ENCODE assay signal across 21 cellular contexts in the genomic region with DNA sequence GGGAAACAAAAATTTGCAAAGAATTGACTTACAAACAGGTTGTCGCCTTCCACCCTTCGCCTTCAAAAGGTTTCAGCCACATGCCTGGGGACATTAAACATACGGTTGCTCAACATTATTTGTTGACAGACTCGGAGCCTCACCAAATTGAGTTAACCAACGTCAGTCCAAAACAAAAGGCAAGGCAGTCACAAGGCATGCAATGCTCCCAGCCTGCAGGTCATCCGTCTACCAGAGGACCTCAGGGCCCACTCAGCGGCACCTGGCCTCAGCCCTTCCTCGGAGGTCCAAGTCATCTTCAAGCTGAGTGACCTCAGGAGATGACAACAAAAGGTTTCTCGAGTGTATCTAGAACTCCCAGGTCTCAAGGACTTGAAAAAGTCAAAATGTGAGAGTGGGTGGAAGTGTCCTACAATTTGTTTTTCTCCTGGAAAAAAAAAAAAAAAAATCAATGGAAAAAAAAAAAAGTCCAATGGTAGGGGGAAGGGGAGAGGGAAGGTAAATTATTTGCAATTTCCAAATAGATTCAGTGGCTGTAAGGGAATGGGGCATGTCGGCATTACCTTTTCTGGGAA.
"Had no signal": no experiment of that assay in that cellular context is flagged by ENCODE, and none has a peak within 500 bp of the region (broad histone marks: within the 10 kb centered on the region; RNA-seq: fewer than 3 reads in every experiment).

No MANE protein-coding gene starts in this region.

- H3K27me3 Mint-ChIP-seq: activated CD4-positive, alpha-beta T cell treated with anti-CD3 and anti-CD28 coated beads for 36 hours; activated naive CD8-positive, alpha-beta T cell treated with anti-CD3 and anti-CD28 coated beads, Interleukin-2, amount 10 ng/mL, durations not matched to agents 7 days and 5 days; memory B cell; naive B cell; stimulated activated memory B cell treated with anti-CD40 and anti-IgM and Interleukin-4, amounts not matched to agents 10 μg/mL and 1 μg/mL and 100 μg/mL, for 72 hours had no signal

- H3K4me1 Mint-ChIP-seq: activated CD4-positive, alpha-beta T cell treated with anti-CD3 and anti-CD28 coated beads for 36 hours had no signal

- H3K36me3 ChIP-seq: transverse colon, uterus had no signal

- H3K27ac Mint-ChIP-seq: activated CD4-positive, alpha-beta T cell treated with anti-CD3 and anti-CD28 coated beads for 36 hours had no signal

- H3K9me3 Mint-ChIP-seq: activated naive CD8-positive, alpha-beta T cell treated with anti-CD3 and anti-CD28 coated beads, Interleukin-2, amount 10 ng/mL, durations not matched to agents 7 days and 5 days; activated T-cell treated with anti-CD3 and anti-CD28 coated beads, Interleukin-2, amount 50 U/mL, for 4 hours; memory B cell; naive B cell; stimulated activated memory B cell treated with anti-CD40 and anti-IgM and Interleukin-4, amounts not matched to agents 10 μg/mL and 1 μg/mL and 100 μg/mL, for 72 hours had no signal

- H3K27me3 ChIP-seq: esophagus squamous epithelium, gastrocnemius medialis, transverse colon, uterus had no signal

- H3K9me3 ChIP-seq: esophagus squamous epithelium, gastrocnemius medialis, transverse colon, uterus had no signal

- H3K4me2 ChIP-seq: smooth muscle cell had no signal

- DNase-seq: activated CD4-positive, alpha-beta T cell treated with anti-CD3 and anti-CD28 coated beads for 36 hours; activated CD4-positive, alpha-beta T cell treated with anti-CD3 and anti-CD28 coated beads, Interleukin-2, amount 50 U/mL, for 48 hours; activated CD8-positive, alpha-beta memory T cell treated with anti-CD3 and anti-CD28 coated beads, Interleukin-2, amount 50 U/mL, for 48 hours; activated naive CD4-positive, alpha-beta T cell treated with Interleukin-2 at 50 U/mL for 16 hours; activated naive CD8-positive, alpha-beta T cell treated with anti-CD3 and anti-CD28 coated beads, Interleukin-2, amount 10 ng/mL, durations not matched to agents 7 days and 5 days; activated T-cell treated with anti-CD3 and anti-CD28 coated beads, Interleukin-2, amount 50 U/mL, for 4 hours; amniotic stem cell; cerebellar nuclear complex; esophagus squamous epithelium; gastrocnemius medialis; hippocampal formation; naive B cell; nucleus accumbens; stimulated activated CD4-positive, alpha-beta T cell treated with anti-CD3 and anti-CD28 coated beads, Interleukin-15, amount 100 ng/mL, for 24 hours; transverse colon; uterus; WERI-Rb-1 had no signal

- H3K27ac ChIP-seq: coronary artery, esophagus squamous epithelium, gastrocnemius medialis, transverse colon, uterus, WERI-Rb-1 had no signal

- H3K4me3 ChIP-seq: coronary artery, esophagus squamous epithelium, gastrocnemius medialis, smooth muscle cell, transverse colon, uterus had no signal

- H3K4me1 ChIP-seq: esophagus squamous epithelium, gastrocnemius medialis, transverse colon, uterus had no signal

- H3K4me3 Mint-ChIP-seq: activated CD4-positive, alpha-beta T cell treated with anti-CD3 and anti-CD28 coated beads for 36 hours; activated naive CD8-positive, alpha-beta T cell treated with anti-CD3 and anti-CD28 coated beads, Interleukin-2, amount 10 ng/mL, durations not matched to agents 7 days and 5 days; activated T-cell treated with anti-CD3 and anti-CD28 coated beads, Interleukin-2, amount 50 U/mL, for 4 hours; memory B cell; stimulated activated memory B cell treated with anti-CD40 and anti-IgM and Interleukin-4, amounts not matched to agents 10 μg/mL and 1 μg/mL and 100 μg/mL, for 72 hours had no signal
